In genomic region chr21:29072873-29073221, GRCh38 we compare ENCODE assay signal across 1 cellular context.
TF ChIP-seq lines count a peak whose summit lies in the region.

No MANE protein-coding gene starts in this region.

TF ChIP-seq in A549, 52 proteins besides CTCF, POLR2A, EP300 and RAD21 (continued from another document):
- no peak for TF ChIP-seq USF2 (IDR thresholded peaks at IDR 0.05)
- no peak for TF ChIP-seq KDM1A (IDR thresholded peaks at IDR 0.05; ENCODE audit: low read depth)
- TF ChIP-seq, protein P1, sequence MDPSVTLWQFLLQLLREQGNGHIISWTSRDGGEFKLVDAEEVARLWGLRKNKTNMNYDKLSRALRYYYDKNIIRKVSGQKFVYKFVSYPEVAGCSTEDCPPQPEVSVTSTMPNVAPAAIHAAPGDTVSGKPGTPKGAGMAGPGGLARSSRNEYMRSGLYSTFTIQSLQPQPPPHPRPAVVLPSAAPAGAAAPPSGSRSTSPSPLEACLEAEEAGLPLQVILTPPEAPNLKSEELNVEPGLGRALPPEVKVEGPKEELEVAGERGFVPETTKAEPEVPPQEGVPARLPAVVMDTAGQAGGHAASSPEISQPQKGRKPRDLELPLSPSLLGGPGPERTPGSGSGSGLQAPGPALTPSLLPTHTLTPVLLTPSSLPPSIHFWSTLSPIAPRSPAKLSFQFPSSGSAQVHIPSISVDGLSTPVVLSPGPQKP (IDR thresholded peaks at IDR 0.05; ENCODE audit: low read depth, low read length), result no peak
- no peak for TF ChIP-seq CBX2 (IDR thresholded peaks at IDR 0.05; ENCODE audit: borderline replicate concordance, low read depth)
- TF ChIP-seq MAZ (IDR thresholded peaks at IDR 0.05; ENCODE audit: borderline replicate concordance, low read depth, low read length), result no peak
- no peak for TF ChIP-seq MAFK (IDR thresholded peaks at IDR 0.05; ENCODE audit: partially characterized antibody)
- TF ChIP-seq ZFP36 (IDR thresholded peaks at IDR 0.05; ENCODE audit: borderline replicate concordance, partially characterized antibody), result no peak
- TF ChIP-seq CHD2 (IDR thresholded peaks at IDR 0.05; ENCODE audit: low read length, partially characterized antibody), result no peak
